Comparison of ENCODE assay signal across 14 cellular contexts in genomic region chr4:20084488-20084887, GRCh38.
"Had no signal": no experiment of that assay in that cellular context is flagged by ENCODE, and none has a peak within 500 bp of the region (broad histone marks: within the 10 kb centered on the region; RNA-seq: fewer than 3 reads in every experiment).

No MANE protein-coding gene starts in this region.

- H3K4me1 ChIP-seq: left lung, pancreas, uterus had no signal

- H3K27me3 ChIP-seq: left lung, pancreas, tibial nerve, uterus had no signal

- H3K36me3 ChIP-seq: left lung, pancreas, tibial nerve, uterus had no signal

- H3K27ac ChIP-seq: left lung, pancreas, tibial nerve, uterus had no signal

- ATAC-seq: left lung; naive thymus-derived CD4-positive, alpha-beta T cell; pancreas; stimulated activated memory B cell treated with anti-CD40 and anti-IgM and Interleukin-4, amounts not matched to agents 10 μg/mL and 1 μg/mL and 100 μg/mL, for 72 hours had no signal

- H3K4me3 ChIP-seq: left lung, pancreas, tibial nerve, uterus had no signal

- DNase-seq: activated B cell treated with CpG ODN at 0.5 μM for 24 hours; activated CD4-positive, alpha-beta T cell treated with anti-CD3 and anti-CD28 coated beads, Interleukin-2, amount 50 U/mL, for 4 hours; activated CD8-positive, alpha-beta memory T cell treated with anti-CD3 and anti-CD28 coated beads, Interleukin-2, amount 50 U/mL, for 4 hours; activated gamma-delta T cell treated with Interleukin-2 at 50 U/mL for 16 hours; activated T-cell treated with anti-CD3 and anti-CD28 coated beads, Interleukin-2, amount 50 U/mL, for 72 hours; effector memory CD4-positive, alpha-beta T cell; hippocampal formation; left lung; naive thymus-derived CD4-positive, alpha-beta T cell; pancreas; stimulated activated CD4-positive, alpha-beta T cell treated with anti-CD3 and anti-CD28 coated beads, Interleukin-12 subunit alpha, Interleukin-12 subunit beta, amount 100 ng/mL, for 4 hours; uterus had no signal

- H3K9me3 ChIP-seq: left lung, pancreas, tibial nerve, uterus had no signal
